In genomic region chr1:53573522-53573921, GRCh38 we compare ENCODE assay signal across 22 cellular contexts.
DNase-seq lines count a peak whose midpoint lies in the region; ATAC-seq and TF ChIP-seq lines count a peak whose summit lies in the region.
"Had no signal": no experiment of that assay in that cellular context is flagged by ENCODE, and none has a peak within 500 bp of the region (broad histone marks: within the 10 kb centered on the region; RNA-seq: fewer than 3 reads in every experiment).

No MANE protein-coding gene starts in this region.

- H3K9me3 ChIP-seq in endodermal cell (ENCODE audit: control insufficient read depth, low read length) = peaks cover 5% of the 10 kb centered on the region
- H3K9me3 ChIP-seq in adrenal gland (replicated peaks in 1 of 3) = no peaks in the 10 kb centered on the region
- H3K9me3 ChIP-seq: BLaER1, breast epithelium, mucosa of descending colon, pancreas had no signal

- H3K36me3 Mint-ChIP-seq in natural killer cell treated with Interleukin-12 subunit alpha and Interleukin-12 subunit beta and Interleukin-15 and Interleukin-18, amount 100 ng/mL, for 72 hours = no peaks in the 10 kb centered on the region
- peaks cover 4% of the 10 kb centered on the region for H3K36me3 Mint-ChIP-seq in natural killer cell
- no peaks in the 10 kb centered on the region for H3K36me3 Mint-ChIP-seq in endodermal cell (ENCODE audit: low read depth)

- no peak for ATAC-seq in natural killer cell treated with Interleukin-12 subunit alpha and Interleukin-12 subunit beta and Interleukin-15 and Interleukin-18, amount 100 ng/mL, for 72 hours
- ATAC-seq in natural killer cell = no peak
- ATAC-seq in GM18870 (IDR thresholded peaks at IDR 0.05; ENCODE audit: unreplicated experiment) = no peak
- ATAC-seq: mucosa of descending colon, T-helper 17 cell had no signal

- H3K27me3 ChIP-seq in endodermal cell (ENCODE audit: control insufficient read depth, insufficient read depth, low read length, poor library complexity, severe bottlenecking) = no peaks in the 10 kb centered on the region
- H3K27me3 ChIP-seq in adrenal gland = no peaks in the 10 kb centered on the region
- H3K27me3 ChIP-seq: BLaER1, breast epithelium, pancreas had no signal

- H3K27ac ChIP-seq in endodermal cell (ENCODE audit: low read depth, low read length) = no peak overlapping the region
- no peak overlapping the region for H3K27ac ChIP-seq in adrenal gland
- H3K27ac ChIP-seq: BLaER1 had no signal

- H3K36me3 ChIP-seq in endodermal cell (ENCODE audit: control insufficient read depth, insufficient read depth, low read length) = no peaks in the 10 kb centered on the region
- H3K36me3 ChIP-seq in adrenal gland (replicated peaks in 1 of 2) = no peaks in the 10 kb centered on the region
- H3K36me3 ChIP-seq: BLaER1, breast epithelium, pancreas had no signal

- H3K9ac ChIP-seq in endodermal cell (ENCODE audit: extremely low read depth, low read length, poor library complexity, severe bottlenecking) = no peak overlapping the region
- H3K9ac ChIP-seq: BLaER1 had no signal

- TF ChIP-seq POLR2A in adrenal gland (IDR thresholded peaks at IDR 0.05) = no peak

- 93 to 98% methylated on average over 7 to 8 of the region's 8 CpGs for WGBS in endodermal cell (ENCODE audit: insufficient coverage in 1 of 2, insufficient read length in 1 of 2), 2 experiments
- WGBS in adrenal gland, 4 donors = 85 to 91% (median 88%) methylated on average over 8 of the region's 8 CpGs

- H3K9me3 Mint-ChIP-seq in natural killer cell treated with Interleukin-12 subunit alpha and Interleukin-12 subunit beta and Interleukin-15 and Interleukin-18, amount 100 ng/mL, for 72 hours = no peaks in the 10 kb centered on the region
- no peaks in the 10 kb centered on the region for H3K9me3 Mint-ChIP-seq in natural killer cell
- H3K9me3 Mint-ChIP-seq in endodermal cell = peaks cover 3% of the 10 kb centered on the region
- H3K9me3 Mint-ChIP-seq: activated CD4-positive, alpha-beta memory T cell treated with anti-CD3 and anti-CD28 coated beads, Interleukin-2, amount 10 ng/mL, durations not matched to agents 7 days and 5 days; nephron progenitor cell; stimulated activated naive CD8-positive, alpha-beta T cell treated with anti-CD3 and anti-CD28 coated beads, Interleukin-15, Interleukin-2, amounts not matched to agents 100 ng/mL and 50 ng/mL, for 24 hours had no signal

- peak; percentile 8 for DNase-seq in natural killer cell treated with Interleukin-12 subunit alpha and Interleukin-12 subunit beta and Interleukin-15 and Interleukin-18, amount 100 ng/mL, for 72 hours (ENCODE audit: low spot score)
- DNase-seq in natural killer cell (no peak), endodermal cell (peak; percentile 40), posterior vena cava (ENCODE audit: low spot score) (peak; percentile 37), foreskin melanocyte (no peak), adrenal gland (no peak)
- DNase-seq: activated CD4-positive, alpha-beta memory T cell treated with anti-CD3 and anti-CD28 coated beads, Interleukin-2, amount 10 ng/mL, durations not matched to agents 7 days and 5 days; activated naive CD4-positive, alpha-beta T cell treated with anti-CD3 and anti-CD28 coated beads, Interleukin-2, amount 50 U/mL, for 16 hours; hippocampal formation; mucosa of descending colon; NCI-H1092; nephron progenitor cell; Right ventricle myocardium superior; stimulated activated CD4-positive, alpha-beta T cell treated with anti-CD3 and anti-CD28 coated beads, Interleukin-1b, Interleukin-23, amount 100 ng/mL, for 48 hours; T-helper 17 cell had no signal

- H3K27ac Mint-ChIP-seq in natural killer cell treated with Interleukin-12 subunit alpha and Interleukin-12 subunit beta and Interleukin-15 and Interleukin-18, amount 100 ng/mL, for 72 hours = no peak overlapping the region
- no peak overlapping the region for H3K27ac Mint-ChIP-seq in natural killer cell
- no peak overlapping the region for H3K27ac Mint-ChIP-seq in endodermal cell
- H3K27ac Mint-ChIP-seq: activated CD4-positive, alpha-beta memory T cell treated with anti-CD3 and anti-CD28 coated beads, Interleukin-2, amount 10 ng/mL, durations not matched to agents 7 days and 5 days; nephron progenitor cell; stimulated activated naive CD8-positive, alpha-beta T cell treated with anti-CD3 and anti-CD28 coated beads, Interleukin-15, Interleukin-2, amounts not matched to agents 100 ng/mL and 50 ng/mL, for 24 hours; T-helper 17 cell had no signal

- intact Hi-C loops in natural killer cell (cut with micrococcal nuclease) = no loop called here
- intact Hi-C loops in posterior vena cava (cut with DNase I) = no loop called here
- intact Hi-C loops in adrenal gland (cut with DNase I) = no loop called here

- peaks cover 35 to 39% of the 10 kb centered on the region in 2 donors for H3K27me3 Mint-ChIP-seq in natural killer cell treated with Interleukin-12 subunit alpha and Interleukin-12 subunit beta and Interleukin-15 and Interleukin-18, amount 100 ng/mL, for 72 hours
- H3K27me3 Mint-ChIP-seq in natural killer cell (ENCODE audit: low read depth in 2 of 2) (peaks cover 36 to 60% of the 10 kb centered on the region in 2 donors), endodermal cell (ENCODE audit: insufficient read depth) (no peaks in the 10 kb centered on the region)

- H3K4me3 Mint-ChIP-seq in natural killer cell treated with Interleukin-12 subunit alpha and Interleukin-12 subunit beta and Interleukin-15 and Interleukin-18, amount 100 ng/mL, for 72 hours = no peak overlapping the region
- H3K4me3 Mint-ChIP-seq in natural killer cell (no peak overlapping the region), endodermal cell (no peak overlapping the region)
- H3K4me3 Mint-ChIP-seq: activated CD4-positive, alpha-beta memory T cell treated with anti-CD3 and anti-CD28 coated beads, Interleukin-2, amount 10 ng/mL, durations not matched to agents 7 days and 5 days; nephron progenitor cell; stimulated activated naive CD8-positive, alpha-beta T cell treated with anti-CD3 and anti-CD28 coated beads, Interleukin-15, Interleukin-2, amounts not matched to agents 100 ng/mL and 50 ng/mL, for 24 hours; T-helper 17 cell had no signal

- no peak for TF ChIP-seq CTCF in natural killer cell (IDR thresholded peaks at IDR 0.05)
- TF ChIP-seq CTCF in endodermal cell (conservative IDR thresholded peaks at IDR 0.05) = no peak
- no peak for TF ChIP-seq CTCF in adrenal gland (IDR thresholded peaks at IDR 0.05)

- H3K4me3 ChIP-seq in endodermal cell (ENCODE audit: low read length) = no peak overlapping the region
- no peak overlapping the region for H3K4me3 ChIP-seq in adrenal gland
- H3K4me3 ChIP-seq: BLaER1, breast epithelium, lung, mucosa of descending colon, pancreas, smooth muscle cell had no signal

- H3K4me1 Mint-ChIP-seq in natural killer cell treated with Interleukin-12 subunit alpha and Interleukin-12 subunit beta and Interleukin-15 and Interleukin-18, amount 100 ng/mL, for 72 hours (ENCODE audit: low read depth in 2 of 2) = peaks cover 8 to 21% of the 10 kb centered on the region in 2 donors
- peaks cover 24 to 38% of the 10 kb centered on the region in 2 donors for H3K4me1 Mint-ChIP-seq in natural killer cell
- H3K4me1 Mint-ChIP-seq in endodermal cell = peaks cover 10% of the 10 kb centered on the region
- H3K4me1 Mint-ChIP-seq: activated CD4-positive, alpha-beta memory T cell treated with anti-CD3 and anti-CD28 coated beads, Interleukin-2, amount 10 ng/mL, durations not matched to agents 7 days and 5 days had no signal

- H3K4me1 ChIP-seq in endodermal cell (ENCODE audit: control insufficient read depth, insufficient read depth, low read length) (peaks cover 8% of the 10 kb centered on the region), adrenal gland (replicated peaks in 1 of 2) (no peaks in the 10 kb centered on the region)
- H3K4me1 ChIP-seq: breast epithelium, pancreas had no signal

Comparison
In these comparisons a context has a peak if more than half of its experiments do, and no peak if none do; other contexts are left out.
1. DNase-seq: peak in natural killer cell treated with Interleukin-12 subunit alpha and Interleukin-12 subunit beta and Interleukin-15 and Interleukin-18, amount 100 ng/mL, for 72 hours (single experiment), endodermal cell (single experiment) and posterior vena cava (single experiment); none in natural killer cell (single experiment), foreskin melanocyte (single experiment) and adrenal gland (0 of 7).